ENCODE assay signal across 8 cellular contexts in genomic region chr4:25913056-25913850, GRCh38. TPM values are rescaled to one million over a fixed set of nuclear protein-coding genes. Genes with fewer than 3 reads are reported as not detected.
A peak's percentile ranks its signal among the peaks of the same experiment; 100 is the strongest.
DNase-seq lines count a peak whose midpoint lies in the region; ATAC-seq and TF ChIP-seq lines count a peak whose summit lies in the region.

No MANE protein-coding gene starts in this region.

- no peak overlapping the region for H2AFZ ChIP-seq in SU-DHL-6 (ENCODE audit: low read depth, low read length, severe bottlenecking)

- ATAC-seq in GM18508 (IDR thresholded peaks at IDR 0.05; ENCODE audit: insufficient read depth, unreplicated experiment): peak; percentile 26
- peak; percentile 18 for ATAC-seq in HG02981 (IDR thresholded peaks at IDR 0.05; ENCODE audit: unreplicated experiment)

- DNase-seq in breast epithelium (ENCODE audit: low spot score in 2 of 2): no peak
- peak; percentile 4 for DNase-seq in stimulated activated CD8-positive, alpha-beta memory T cell treated with anti-CD3 and anti-CD28 coated beads, Interleukin-15, amount 100 ng/mL, for 1 hour (ENCODE audit: low read depth)
- DNase-seq in NCI-H1436 treated with DMSO at 0.1 percent for 48 hours (lab: John Stamatoyannopoulos, UW): no peak

- no peaks in the 10 kb centered on the region for H3K4me1 ChIP-seq in breast epithelium

- peak overlapping the region; percentile 79 for H3K4me3 ChIP-seq in SU-DHL-6 (ENCODE audit: insufficient read depth, low read length, poor library complexity, severe bottlenecking)
- peak overlapping the region; percentile 62 to 89 (median 79) for H3K4me3 ChIP-seq in breast epithelium

- H3K9me2 ChIP-seq in SU-DHL-6 (replicated peaks; ENCODE audit: insufficient read depth, low read length): no peaks in the 10 kb centered on the region

- H3K36me3 ChIP-seq in SU-DHL-6 (ENCODE audit: low read length): no peaks in the 10 kb centered on the region
- no peaks in the 10 kb centered on the region for H3K36me3 ChIP-seq in breast epithelium

- TF ChIP-seq CTCF in 22Rv1 (IDR thresholded peaks at IDR 0.05) (no peak), SU-DHL-6 (IDR thresholded peaks at IDR 0.05; ENCODE audit: insufficient read depth, low read length, poor library complexity, severe bottlenecking) (no peak), breast epithelium (IDR thresholded peaks at IDR 0.05) (no peak)

- H3K27ac ChIP-seq in 22Rv1: peak overlapping the region; percentile 94
- H3K27ac ChIP-seq in SU-DHL-6 (ENCODE audit: low read depth, low read length): peak overlapping the region; percentile 84
- peak overlapping the region; percentile 91 to 96 for H3K27ac ChIP-seq in breast epithelium
- peak overlapping the region; percentile 56 for H3K27ac ChIP-seq in layer of hippocampus (ENCODE audit: low read depth, low read length)

- H3K9me3 ChIP-seq in SU-DHL-6 (ENCODE audit: insufficient read depth, low read length): peaks cover 3% of the 10 kb centered on the region; the same call in 1 of the 2 replicates
- no peaks in the 10 kb centered on the region for H3K9me3 ChIP-seq in breast epithelium

- no peak for TF ChIP-seq POLR2A in breast epithelium (IDR thresholded peaks at IDR 0.05)

- no peaks in the 10 kb centered on the region for H3K27me3 ChIP-seq in SU-DHL-6 (ENCODE audit: low read length)
- H3K27me3 ChIP-seq in breast epithelium: no peaks in the 10 kb centered on the region
- no peaks in the 10 kb centered on the region for H3K27me3 ChIP-seq in layer of hippocampus (ENCODE audit: control insufficient read depth, insufficient read depth, low read length)

- intact Hi-C loops in breast epithelium (cut with DNase I; ENCODE audit: low total_unique reads): no loop called here

- 0 out of 2 replicates have a peak, but pooled peaks cover 16% of the 10 kb centered on the region for H3F3A ChIP-seq in SU-DHL-6 (ENCODE audit: insufficient read depth)

- peak overlapping the region; percentile 72 for H3K4me2 ChIP-seq in SU-DHL-6 (ENCODE audit: low read depth, low read length, poor library complexity, severe bottlenecking)

- no peaks in the 10 kb centered on the region for H4K20me1 ChIP-seq in SU-DHL-6 (ENCODE audit: low read depth, low read length)

- peak overlapping the region; percentile 76 for H3K9ac ChIP-seq in SU-DHL-6 (ENCODE audit: low read length)

- peaks cover 24% of the 10 kb centered on the region for H3K79me2 ChIP-seq in SU-DHL-6 (ENCODE audit: insufficient read depth, low read length)

RNA-seq across cellular contexts. Expression of gene SMIM20, which starts 0.8 kb away (rescaled TPM):
- 10 to 100 TPM; 26.9 to 37.0 (median 29.2) TPM for total RNA-seq in breast epithelium

RNA-seq across cellular contexts. Expression of gene SEL1L3, which starts 50.5 kb away (rescaled TPM):
- total RNA-seq in breast epithelium: 10 to 100 TPM; 10.7 to 15.5 (median 14.7) TPM
